Comparison of ENCODE assay signal across 8 cellular contexts in genomic region chr3:30747771-30748281, GRCh38.
DNase-seq lines count a peak whose midpoint lies in the region; ATAC-seq and TF ChIP-seq lines count a peak whose summit lies in the region.

No MANE protein-coding gene starts in this region.

- peaks cover 12% of the 10 kb centered on the region for H3K4me1 ChIP-seq in Caco-2
- no peaks in the 10 kb centered on the region for H3K4me1 ChIP-seq in colonic mucosa
- H3K4me1 ChIP-seq in mucosa of descending colon (ENCODE audit: low read depth) = peaks cover 4% of the 10 kb centered on the region

- no peak for TF ChIP-seq POLR2A in NB4 (IDR thresholded peaks at IDR 0.05; ENCODE audit: extremely low read depth, insufficient read length)

- DNase-seq in Caco-2 = peak in 1 of 2 experiments; percentile 16
- peak; percentile 36 for DNase-seq in NB4 (ENCODE audit: low read depth)
- DNase-seq in colonic mucosa = no peak
- DNase-seq in mucosa of descending colon = no peak
- DNase-seq in GM10266 (ENCODE audit: extremely low spot score) = no peak
- DNase-seq in effector CD4-positive, alpha-beta T cell = no peak

- H3K27ac Mint-ChIP-seq in Caco-2 (ENCODE audit: unreplicated experiment) = no peak overlapping the region

- H3K4me1 Mint-ChIP-seq in Caco-2 (ENCODE audit: low read depth, unreplicated experiment) = peaks cover 15% of the 10 kb centered on the region

- peak; percentile 57 for ATAC-seq in mucosa of descending colon
- no peak for ATAC-seq in GM18498 (IDR thresholded peaks at IDR 0.05; ENCODE audit: unreplicated experiment)
- no peak for ATAC-seq in HG03097 (IDR thresholded peaks at IDR 0.05; ENCODE audit: low FRiP score, unreplicated experiment)

- H3K36me3 ChIP-seq in Caco-2 (ENCODE audit: control insufficient read depth, insufficient read depth, low read length) (no peaks in the 10 kb centered on the region), colonic mucosa (no peaks in the 10 kb centered on the region), mucosa of descending colon (ENCODE audit: low read depth) (no peaks in the 10 kb centered on the region)

- H3K9ac ChIP-seq in colonic mucosa (ENCODE audit: low read depth in 2 of 2, low read length in 2 of 2) = no peak overlapping the region

- POLR2A ChIA-PET in Caco-2 (lab: Charles Lee) = no interaction called here

- intact Hi-C loops in Caco-2 (cut with micrococcal nuclease; ENCODE audit: unreplicated experiment) (loop anchor here (1.0 to 5.0 kb wide), 4 partner anchors 55 to 635 kb away; partner anchors contain the start of gene TGFBR2), colonic mucosa (cut with DNase I) (no loop called here), mucosa of descending colon (cut with DNase I, micrococcal nuclease) (no loop called here)

- no peaks in the 10 kb centered on the region for H3K9me3 Mint-ChIP-seq in Caco-2 (ENCODE audit: unreplicated experiment)

- H3K36me3 Mint-ChIP-seq in Caco-2 (ENCODE audit: insufficient read depth, unreplicated experiment) = no peaks in the 10 kb centered on the region

- H3K9me3 ChIP-seq in Caco-2 (no peaks in the 10 kb centered on the region), colonic mucosa (no peaks in the 10 kb centered on the region), mucosa of descending colon (no peaks in the 10 kb centered on the region)

- no peak overlapping the region for H3K4me3 ChIP-seq in Caco-2 (ENCODE audit: low read depth, low read length)
- H3K4me3 ChIP-seq in NB4 (ENCODE audit: low read depth, low read length) = no peak overlapping the region
- H3K4me3 ChIP-seq in colonic mucosa = no peak overlapping the region
- no peak overlapping the region for H3K4me3 ChIP-seq in mucosa of descending colon

- H3K27me3 ChIP-seq in Caco-2 (replicated peaks; ENCODE audit: control insufficient read depth, insufficient read depth, low read length) (no peaks in the 10 kb centered on the region), colonic mucosa (no peaks in the 10 kb centered on the region)

- no peaks in the 10 kb centered on the region for H3K27me3 Mint-ChIP-seq in Caco-2 (ENCODE audit: insufficient read depth, unreplicated experiment)

- no TSS peak for BruUV-seq in Caco-2 (replicated peaks; lab: Mats Ljungman, UMichigan)

- CTCF ChIA-PET in Caco-2 (lab: Charles Lee) = interaction anchor here (0.5 to 1.0 kb wide), 2 partner anchors 634 to 735 kb away, joined by 4 to 5 read pairs; no protein-coding TSS in a partner anchor

- peak; percentile 56 to 62 for TF ChIP-seq CTCF in Caco-2 (IDR thresholded peaks at IDR 0.05; ENCODE audit: insufficient read depth in 1 of 2, low read depth in 1 of 2, low read length in 1 of 2, severe bottlenecking in 1 of 2, unreplicated experiment in 1 of 2)
- peak; percentile 31 for TF ChIP-seq CTCF in NB4 (IDR thresholded peaks at IDR 0.05; ENCODE audit: low read depth, low read length)
- peak; percentile 35 for TF ChIP-seq CTCF in colonic mucosa (IDR thresholded peaks at IDR 0.05)
- no peak for TF ChIP-seq CTCF in mucosa of descending colon (IDR thresholded peaks at IDR 0.05)
- no peak for TF ChIP-seq CTCF in GM10266 (IDR thresholded peaks at IDR 0.05; ENCODE audit: control insufficient read depth, insufficient read depth, low read depth, missing control alignments)

- H3K4me3 Mint-ChIP-seq in Caco-2 (ENCODE audit: unreplicated experiment) = no peak overlapping the region

- H3K27ac ChIP-seq in colonic mucosa = no peak overlapping the region

Comparison
In these comparisons a context has a peak if more than half of its experiments do, and no peak if none do; other contexts are left out.
1. CTCF ChIP-seq: peak in Caco-2 (2 of 2), NB4 (single experiment) and colonic mucosa (single experiment); none in mucosa of descending colon (single experiment) and GM10266 (single experiment).